12 cellular contexts compared by ENCODE assay signal in the genomic region with DNA sequence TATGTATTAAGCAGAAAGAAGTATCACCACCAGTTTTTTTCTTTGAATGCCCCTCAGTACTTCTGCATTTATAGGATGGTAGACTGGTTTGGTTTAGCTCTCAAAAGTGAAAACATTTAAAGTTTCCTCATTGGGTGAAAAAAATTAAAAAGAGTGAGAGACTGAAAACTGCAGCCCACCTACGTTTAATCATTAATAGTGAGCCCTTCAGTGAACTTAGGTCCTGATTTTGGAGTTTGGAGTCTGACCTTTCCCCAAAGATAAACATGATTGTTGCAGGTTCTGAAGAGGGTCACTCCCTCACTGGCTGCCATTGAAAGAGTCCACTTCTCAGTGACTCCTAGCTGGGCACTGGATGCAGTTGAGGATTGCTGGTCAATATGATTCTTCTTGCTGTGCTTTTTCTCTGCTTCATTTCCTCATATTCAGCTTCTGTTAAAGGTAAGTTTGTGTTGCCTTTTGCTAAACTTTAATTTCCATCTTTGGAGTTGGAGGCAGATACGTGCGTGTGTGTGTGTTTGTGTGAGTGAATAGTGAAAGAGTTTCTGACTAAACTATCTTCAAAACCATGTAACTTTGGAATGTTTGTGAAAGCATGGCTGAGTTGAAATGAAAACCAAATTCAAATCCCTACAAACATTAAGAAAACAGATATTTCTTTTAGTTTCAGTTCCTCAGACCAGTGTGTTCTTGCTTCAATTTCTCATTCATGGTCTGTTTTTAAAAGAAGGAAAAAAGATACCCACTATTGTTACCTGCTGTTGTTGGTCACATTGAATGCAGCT. TPM values are rescaled to one million over a fixed set of nuclear protein-coding genes. Genes with fewer than 3 reads are reported as not detected.
DNase-seq lines count a peak whose midpoint lies in the region; ATAC-seq and TF ChIP-seq lines count a peak whose summit lies in the region.
"Had no signal": no experiment of that assay in that cellular context is flagged by ENCODE, and none has a peak within 500 bp of the region (broad histone marks: within the 10 kb centered on the region; RNA-seq: fewer than 3 reads in every experiment).

A gene (plus strand): TSS at position 295 of the 785 bp plus-strand sequence. CDS start 86 bp downstream, at position 381.

- peak; percentile 17 for DNase-seq in GM13976 (ENCODE audit: low spot score)
- peak; percentile 15 for DNase-seq in germinal center (ENCODE audit: low spot score)
- no peak for DNase-seq in activated T-cell treated with anti-CD3 and anti-CD28 coated beads, Interleukin-2, amount 50 U/mL, for 72 hours
- no peak for DNase-seq in activated CD8-positive, alpha-beta memory T cell treated with anti-CD3 and anti-CD28 coated beads, Interleukin-2, amount 10 ng/mL, durations not matched to agents 7 days and 5 days
- no peak for DNase-seq in stimulated activated CD4-positive, alpha-beta T cell treated with anti-CD3 and anti-CD28 coated beads, Interleukin-1b, Interleukin-23, amount 100 ng/mL, for 48 hours
- no peak for DNase-seq in NCI-H446 (lab: John Stamatoyannopoulos, UW)

- H3K9me3 Mint-ChIP-seq in activated T-cell treated with anti-CD3 and anti-CD28 coated beads, Interleukin-2, amount 50 U/mL, for 72 hours = no peaks in the 10 kb centered on the region
- H3K9me3 Mint-ChIP-seq in activated CD8-positive, alpha-beta memory T cell treated with anti-CD3 and anti-CD28 coated beads, Interleukin-2, amount 10 ng/mL, durations not matched to agents 7 days and 5 days (ENCODE audit: low read depth) = no peaks in the 10 kb centered on the region
- H3K9me3 Mint-ChIP-seq: activated naive CD4-positive, alpha-beta T cell treated with anti-CD3 and anti-CD28 coated beads, Interleukin-2, amount 50 U/mL, for 72 hours had no signal

- ATAC-seq in GM21528 (IDR thresholded peaks at IDR 0.05; ENCODE audit: low FRiP score, unreplicated experiment) = peak; percentile 80
- ATAC-seq in HG03439 (IDR thresholded peaks at IDR 0.05; ENCODE audit: unreplicated experiment) = peak; percentile 60
- no peak for ATAC-seq in activated T-cell treated with anti-CD3 and anti-CD28 coated beads, Interleukin-2, amount 50 U/mL, for 72 hours (replicated peaks in 1 of 2)
- ATAC-seq in activated CD8-positive, alpha-beta memory T cell treated with anti-CD3 and anti-CD28 coated beads, Interleukin-2, amount 10 ng/mL, durations not matched to agents 7 days and 5 days = no peak
- ATAC-seq: activated naive CD4-positive, alpha-beta T cell treated with anti-CD3 and anti-CD28 coated beads, Interleukin-2, amount 50 U/mL, for 72 hours had no signal

- no peaks in the 10 kb centered on the region for H3K36me3 Mint-ChIP-seq in activated T-cell treated with anti-CD3 and anti-CD28 coated beads, Interleukin-2, amount 50 U/mL, for 72 hours (ENCODE audit: insufficient read depth in 2 of 2)
- H3K36me3 Mint-ChIP-seq in activated CD8-positive, alpha-beta memory T cell treated with anti-CD3 and anti-CD28 coated beads, Interleukin-2, amount 10 ng/mL, durations not matched to agents 7 days and 5 days = no peaks in the 10 kb centered on the region
- H3K36me3 Mint-ChIP-seq: activated naive CD4-positive, alpha-beta T cell treated with anti-CD3 and anti-CD28 coated beads, Interleukin-2, amount 50 U/mL, for 72 hours; CD14-positive monocyte had no signal

- in situ Hi-C loops in GM13976 (cut with MboI; ENCODE audit: low sequenced_read_pairs, unreplicated experiment) = no loop called here

- H3K4me1 Mint-ChIP-seq in activated T-cell treated with anti-CD3 and anti-CD28 coated beads, Interleukin-2, amount 50 U/mL, for 72 hours (ENCODE audit: low read depth) = no peaks in the 10 kb centered on the region
- H3K4me1 Mint-ChIP-seq in activated CD8-positive, alpha-beta memory T cell treated with anti-CD3 and anti-CD28 coated beads, Interleukin-2, amount 10 ng/mL, durations not matched to agents 7 days and 5 days = peaks cover 3% of the 10 kb centered on the region

- no peak within 1 kb of the TSS for H3K27ac Mint-ChIP-seq in activated T-cell treated with anti-CD3 and anti-CD28 coated beads, Interleukin-2, amount 50 U/mL, for 72 hours
- H3K27ac Mint-ChIP-seq in activated CD8-positive, alpha-beta memory T cell treated with anti-CD3 and anti-CD28 coated beads, Interleukin-2, amount 10 ng/mL, durations not matched to agents 7 days and 5 days = no peak within 1 kb of the TSS
- H3K27ac Mint-ChIP-seq: activated naive CD4-positive, alpha-beta T cell treated with anti-CD3 and anti-CD28 coated beads, Interleukin-2, amount 50 U/mL, for 72 hours had no signal

- H3K27me3 Mint-ChIP-seq in activated T-cell treated with anti-CD3 and anti-CD28 coated beads, Interleukin-2, amount 50 U/mL, for 72 hours (ENCODE audit: low read depth) = peaks cover 26% of the 10 kb centered on the region
- H3K27me3 Mint-ChIP-seq in activated CD8-positive, alpha-beta memory T cell treated with anti-CD3 and anti-CD28 coated beads, Interleukin-2, amount 10 ng/mL, durations not matched to agents 7 days and 5 days = peaks cover 52% of the 10 kb centered on the region

- TF ChIP-seq CTCF in GM13976 (IDR thresholded peaks at IDR 0.05; ENCODE audit: borderline replicate concordance, control extremely low read depth, extremely low read depth, insufficient read depth, missing control alignments) = no peak

- CTCF ChIA-PET in activated CD8-positive, alpha-beta memory T cell treated with anti-CD3 and anti-CD28 coated beads, Interleukin-2, amount 10 ng/mL, durations not matched to agents 7 days and 5 days (lab: Charles Lee) = no interaction called here

- no peak within 1 kb of the TSS for H3K4me3 Mint-ChIP-seq in activated T-cell treated with anti-CD3 and anti-CD28 coated beads, Interleukin-2, amount 50 U/mL, for 72 hours
- H3K4me3 Mint-ChIP-seq in activated CD8-positive, alpha-beta memory T cell treated with anti-CD3 and anti-CD28 coated beads, Interleukin-2, amount 10 ng/mL, durations not matched to agents 7 days and 5 days = no peak within 1 kb of the TSS

RNA-seq across cellular contexts. Expression of the gene that starts here (rescaled TPM):
- total RNA-seq in activated T-cell treated with anti-CD3 and anti-CD28 coated beads, Interleukin-2, amount 50 U/mL, for 72 hours = under 1 TPM; 0.29 to 0.83 TPM
- under 1 TPM in 1 of 2 experiments, not detected in 1; 0.61 TPM for total RNA-seq in activated CD8-positive, alpha-beta memory T cell treated with anti-CD3 and anti-CD28 coated beads, Interleukin-2, amount 10 ng/mL, durations not matched to agents 7 days and 5 days
- total RNA-seq: glomerular endothelial cell, HT-29 had no signal

Comparison
In these comparisons a context has a peak if more than half of its experiments do, and no peak if none do; other contexts are left out.
1. DNase-seq: peak in GM13976 (single experiment) and germinal center (single experiment); none in activated T-cell treated with anti-CD3 and anti-CD28 coated beads, Interleukin-2, amount 50 U/mL, for 72 hours (0 of 2), activated CD8-positive, alpha-beta memory T cell treated with anti-CD3 and anti-CD28 coated beads, Interleukin-2, amount 10 ng/mL, durations not matched to agents 7 days and 5 days (single experiment), stimulated activated CD4-positive, alpha-beta T cell treated with anti-CD3 and anti-CD28 coated beads, Interleukin-1b, Interleukin-23, amount 100 ng/mL, for 48 hours (single experiment) and NCI-H446 (0 of 2).
2. ATAC-seq: peak in GM21528 (single experiment) and HG03439 (single experiment); none in activated T-cell treated with anti-CD3 and anti-CD28 coated beads, Interleukin-2, amount 50 U/mL, for 72 hours (0 of 2) and activated CD8-positive, alpha-beta memory T cell treated with anti-CD3 and anti-CD28 coated beads, Interleukin-2, amount 10 ng/mL, durations not matched to agents 7 days and 5 days (single experiment).